ENCODE assay signal across 8 cellular contexts in the genomic region with DNA sequence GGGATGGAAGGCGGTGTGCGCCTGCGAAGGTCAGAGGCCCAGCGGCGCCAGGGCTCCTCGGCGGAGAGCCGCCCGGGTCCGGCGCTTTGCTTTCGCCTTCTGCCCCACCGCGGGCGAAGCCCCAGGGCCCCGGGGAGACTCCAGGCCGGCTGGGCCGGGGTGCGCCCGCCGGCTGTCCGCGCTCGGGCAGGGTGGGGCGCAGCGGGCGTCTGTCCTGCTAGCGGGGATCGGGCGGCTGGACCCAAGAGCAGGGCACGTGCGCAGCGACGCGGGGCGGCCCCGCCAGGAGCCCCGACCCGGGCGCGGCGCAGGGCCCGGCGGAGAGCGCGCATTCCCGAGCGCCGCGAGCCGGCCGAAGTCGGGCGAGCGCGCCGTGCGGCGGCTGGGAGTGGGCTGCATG. TPM values are rescaled to one million over a fixed set of nuclear protein-coding genes. Genes with fewer than 3 reads are reported as not detected.
DNase-seq lines count a peak whose midpoint lies in the region; ATAC-seq and TF ChIP-seq lines count a peak whose summit lies in the region.

No MANE protein-coding gene starts in this region.

- peaks cover 6% of the 10 kb centered on the region for H3K4me1 Mint-ChIP-seq in CD8-positive, alpha-beta T cell (ENCODE audit: low read depth)
- peaks cover 19% of the 10 kb centered on the region for H3K4me1 Mint-ChIP-seq in nephron progenitor cell

- H3K4me1 ChIP-seq in CD8-positive, alpha-beta T cell (ENCODE audit: insufficient read depth, low read length) = no peaks in the 10 kb centered on the region

- H3K27me3 Mint-ChIP-seq in CD8-positive, alpha-beta T cell (ENCODE audit: low read depth) = peaks cover 61% of the 10 kb centered on the region
- H3K27me3 Mint-ChIP-seq in nephron progenitor cell (ENCODE audit: low read depth, poor library complexity) = peaks cover 90% of the 10 kb centered on the region

- H3K36me3 ChIP-seq in CD8-positive, alpha-beta T cell (ENCODE audit: insufficient read depth, low read length) = no peaks in the 10 kb centered on the region

- H3K4me3 ChIP-seq in CD8-positive, alpha-beta T cell (ENCODE audit: low read depth, low read length) = no peak overlapping the region
- H3K4me3 ChIP-seq in coronary artery = peak overlapping the region; percentile 79

- H3K27ac ChIP-seq in CD8-positive, alpha-beta T cell (ENCODE audit: low read depth, low read length) = no peak overlapping the region
- no peak overlapping the region for H3K27ac ChIP-seq in coronary artery

- CTCF ChIA-PET in CD8-positive, alpha-beta T cell (lab: Charles Lee) = interaction anchor here (1.8 kb wide), 1 partner anchor 129 kb away, joined by 6 read pairs; no protein-coding TSS in a partner anchor

- H3K9me3 Mint-ChIP-seq in CD8-positive, alpha-beta T cell = no peaks in the 10 kb centered on the region
- H3K9me3 Mint-ChIP-seq in nephron progenitor cell = no peaks in the 10 kb centered on the region

- DNase-seq in CD8-positive, alpha-beta T cell = no peak
- no peak for DNase-seq in coronary artery (ENCODE audit: low spot score)
- DNase-seq in nephron progenitor cell = peak; percentile 50
- DNase-seq in NCI-H187 treated with DMSO at 0.1 percent for 48 hours (lab: John Stamatoyannopoulos, UW) = no peak
- no peak for DNase-seq in NCI-H1048 (lab: John Stamatoyannopoulos, UW)
- no peak for DNase-seq in activated T-cell treated with anti-CD3 and anti-CD28 coated beads for 4 hours

- no peaks in the 10 kb centered on the region for H3K9me3 ChIP-seq in CD8-positive, alpha-beta T cell (ENCODE audit: low read length)

- POLR2A ChIA-PET in CD8-positive, alpha-beta T cell (lab: Charles Lee) = no interaction called here

- intact Hi-C loops in CD8-positive, alpha-beta T cell (cut with DNase I, micrococcal nuclease) = loop anchor here in 1 of 2 experiments (10.0 kb wide), 1 partner anchor 534 kb away; a partner anchor contains a TSS

- peak overlapping the region; percentile 72 for H3K4me3 Mint-ChIP-seq in CD8-positive, alpha-beta T cell
- H3K4me3 Mint-ChIP-seq in nephron progenitor cell = peak overlapping the region; percentile 85

- H3K36me3 Mint-ChIP-seq in CD8-positive, alpha-beta T cell = no peaks in the 10 kb centered on the region
- H3K36me3 Mint-ChIP-seq in nephron progenitor cell (ENCODE audit: low read depth) = no peaks in the 10 kb centered on the region

- ATAC-seq in CD8-positive, alpha-beta T cell = no peak
- ATAC-seq in HG02678 (IDR thresholded peaks at IDR 0.05; ENCODE audit: unreplicated experiment) (peak; percentile 21), HG03280 (IDR thresholded peaks at IDR 0.05; ENCODE audit: unreplicated experiment) (no peak)

- peaks cover 4% of the 10 kb centered on the region for H3K27me3 ChIP-seq in CD8-positive, alpha-beta T cell (ENCODE audit: insufficient read depth, low read length)

- no peak for TF ChIP-seq CTCF in CD8-positive, alpha-beta T cell (IDR thresholded peaks at IDR 0.05)
- TF ChIP-seq CTCF in coronary artery (IDR thresholded peaks at IDR 0.05) (no peak), nephron progenitor cell (IDR thresholded peaks at IDR 0.05) (no peak)

- H3K27ac Mint-ChIP-seq in CD8-positive, alpha-beta T cell = no peak overlapping the region
- no peak overlapping the region for H3K27ac Mint-ChIP-seq in nephron progenitor cell

RNA-seq across cellular contexts. Expression of a gene that starts 0.6 kb away (rescaled TPM):
- total RNA-seq in CD8-positive, alpha-beta T cell = not detected

RNA-seq across cellular contexts. Expression of a gene that starts 40.1 kb away (rescaled TPM):
- under 1 TPM; 0.16 to 0.39 TPM for total RNA-seq in CD8-positive, alpha-beta T cell
